1 cellular context compared by ENCODE assay signal in genomic region chr6:157393667-157394329, GRCh38.
TF ChIP-seq lines count a peak whose summit lies in the region.

No MANE protein-coding gene starts in this region.

TF ChIP-seq in HepG2, 621 proteins besides CTCF, POLR2A, EP300 and RAD21 (continued from another document):
- TF ChIP-seq IRX3 (CRISPR knock-in tag; IDR thresholded peaks at IDR 0.05; ENCODE audit: borderline replicate concordance, low read depth) (no peak), ETV6 (CRISPR knock-in tag; conservative IDR thresholded peaks at IDR 0.05) (no peak), STAT6 (CRISPR knock-in tag; IDR thresholded peaks at IDR 0.05; ENCODE audit: borderline replicate concordance) (no peak), GABPA (IDR thresholded peaks at IDR 0.05; ENCODE audit: low read depth, low read length) (no peak), GABPA (CRISPR knock-in tag; IDR thresholded peaks at IDR 0.05; ENCODE audit: low read depth) (no peak), ZNF891 (CRISPR knock-in tag; IDR thresholded peaks at IDR 0.05) (no peak), KDM3A (CRISPR knock-in tag; IDR thresholded peaks at IDR 0.05; ENCODE audit: low read depth) (no peak), ZNF224 (CRISPR knock-in tag; IDR thresholded peaks at IDR 0.05) (no peak)
